In genomic region chr6:31228484-31228883, GRCh38 we compare ENCODE assay signal across 15 cellular contexts. TPM values are rescaled to one million over a fixed set of nuclear protein-coding genes. Genes with fewer than 3 reads are reported as not detected.
DNase-seq lines count a peak whose midpoint lies in the region; ATAC-seq, FAIRE-seq and TF ChIP-seq lines count a peak whose summit lies in the region.
"Had no signal": no experiment of that assay in that cellular context is flagged by ENCODE, and none has a peak within 500 bp of the region (broad histone marks: within the 10 kb centered on the region; RNA-seq: fewer than 3 reads in every experiment).

No MANE protein-coding gene starts in this region.

- TF ChIP-seq POLR2A in heart left ventricle (IDR thresholded peaks at IDR 0.05), result no peak

- H2BK12ac ChIP-seq in neuronal stem cell (ENCODE audit: low read length), result no peak overlapping the region

- TF ChIP-seq CTCF in heart left ventricle (IDR thresholded peaks at IDR 0.05), result no peak

- H3K36me3 ChIP-seq in heart left ventricle, result no peaks in the 10 kb centered on the region
- H3K36me3 ChIP-seq in neuronal stem cell (replicated peaks in 1 of 2; ENCODE audit: control insufficient read depth in 2 of 2, insufficient read depth in 2 of 2, low read length in 2 of 2), result no peaks in the 10 kb centered on the region
- H3K36me3 ChIP-seq: BLaER1 treated with 17β-estradiol and CSF1 and Interleukin-3, amounts not matched to agents 10 nM and 100 nM had no signal

- H3K27ac ChIP-seq in heart left ventricle (peak overlapping the region in 3 of 12 donors; percentile 69 to 90 (median 75)), neuronal stem cell (replicated peaks; ENCODE audit: low read length) (no peak overlapping the region)
- H3K27ac ChIP-seq: BLaER1 treated with 17β-estradiol and CSF1 and Interleukin-3, amounts not matched to agents 10 nM and 100 nM had no signal

- H3K14ac ChIP-seq in neuronal stem cell (ENCODE audit: low read length), result no peak overlapping the region

- DNase-seq in left ventricle myocardium superior, result no peak
- DNase-seq in heart left ventricle, result no peak
- no peak for DNase-seq in T-helper 17 cell
- no peak for DNase-seq in neuronal stem cell (ENCODE audit: low spot score)
- DNase-seq in HTR-8/SVneo (ENCODE audit: insufficient read length, low spot score), result no peak
- DNase-seq in activated effector memory CD4-positive, alpha-beta T cell treated with anti-CD3 and anti-CD28 coated beads, Interleukin-2, amount 50 U/mL, for 16 hours, result no peak
- DNase-seq: Calu3; CD8-positive, alpha-beta T cell; DMS79 treated with DMSO at 0.1 percent for 48 hours; H9 had no signal

- no peak overlapping the region for H2BK5ac ChIP-seq in neuronal stem cell (ENCODE audit: low read length)

- peak overlapping the region; percentile 43 for H4K8ac ChIP-seq in neuronal stem cell (ENCODE audit: low read depth, low read length)

- WGBS in heart left ventricle, 4 donors, result 71 to 83% (median 79%) methylated on average over 6 of the region's 6 CpGs
- no CpG with 5 or more reads among the region's 6 CpGs for WGBS in neuronal stem cell (ENCODE audit: extremely low coverage in 2 of 2, insufficient read length in 2 of 2, insufficient replicate concordance in 1 of 2), 2 donors

- peak overlapping the region; percentile 43 for H3K27ac Mint-ChIP-seq in T-helper 17 cell
- H3K27ac Mint-ChIP-seq: B cell; CD8-positive, alpha-beta T cell; H9 had no signal

- no peaks in the 10 kb centered on the region for H3K36me3 Mint-ChIP-seq in T-helper 17 cell (ENCODE audit: low read depth)
- H3K36me3 Mint-ChIP-seq: CD8-positive, alpha-beta T cell had no signal

- H2BK120ac ChIP-seq in neuronal stem cell (ENCODE audit: low read depth, low read length), result no peak overlapping the region

- no peak overlapping the region for H3K4ac ChIP-seq in neuronal stem cell (ENCODE audit: low read length)

- no peak overlapping the region for H3K9ac ChIP-seq in neuronal stem cell (ENCODE audit: low read depth, low read length, poor library complexity)
- H3K9ac ChIP-seq: BLaER1 treated with 17β-estradiol and CSF1 and Interleukin-3, amounts not matched to agents 10 nM and 100 nM had no signal

- no peak overlapping the region for H2AFZ ChIP-seq in neuronal stem cell (ENCODE audit: low read length)

- H3K79me1 ChIP-seq in neuronal stem cell (ENCODE audit: low read depth, low read length), result no peaks in the 10 kb centered on the region

- no peak overlapping the region for H3K4me3 Mint-ChIP-seq in T-helper 17 cell
- H3K4me3 Mint-ChIP-seq: B cell; CD8-positive, alpha-beta T cell; H9 had no signal

- no peak overlapping the region for H4K91ac ChIP-seq in neuronal stem cell (ENCODE audit: low read depth, low read length, poor library complexity)

- H3K27me3 ChIP-seq in heart left ventricle, result no peaks in the 10 kb centered on the region
- H3K27me3 ChIP-seq in neuronal stem cell (ENCODE audit: control insufficient read depth in 3 of 3, insufficient read depth in 3 of 3, low read depth in 1 of 3, low read length in 3 of 3), result peaks cover 0 to 25% (median 0%) of the 10 kb centered on the region in 3 experiments
- H3K27me3 ChIP-seq: BLaER1 treated with 17β-estradiol and CSF1 and Interleukin-3, amounts not matched to agents 10 nM and 100 nM had no signal

- H3K4me1 Mint-ChIP-seq in T-helper 17 cell, result peaks cover 8% of the 10 kb centered on the region

- intact Hi-C loops in left ventricle myocardium superior (cut with micrococcal nuclease), result no loop called here
- intact Hi-C loops in heart left ventricle (cut with DNase I), result loop anchor here in 1 of 10 donors (5.0 kb wide), 1 partner anchor 44 kb away; the partner anchor contains the start of gene HLA-C

- FAIRE-seq in HTR-8/SVneo (lab: Jason Lieb, UNC), result no peak
- FAIRE-seq: H1 had no signal

- H3K4me1 ChIP-seq in heart left ventricle, result peaks cover 0 to 21% (median 2%) of the 10 kb centered on the region in 12 donors
- H3K4me1 ChIP-seq in neuronal stem cell (ENCODE audit: control insufficient read depth in 2 of 2, insufficient read depth in 1 of 2, low read depth in 1 of 2, low read length in 2 of 2), result no peaks in the 10 kb centered on the region

- H2BK15ac ChIP-seq in neuronal stem cell (ENCODE audit: low read length), result no peak overlapping the region

- H3K9me3 ChIP-seq in heart left ventricle (no peaks in the 10 kb centered on the region), T-helper 17 cell (ENCODE audit: control insufficient read depth, low read length, poor library complexity, severe bottlenecking) (no peaks in the 10 kb centered on the region), neuronal stem cell (replicated peaks in 1 of 2; ENCODE audit: control insufficient read depth in 2 of 2, insufficient read depth in 1 of 2, low read depth in 1 of 2, low read length in 2 of 2) (no peaks in the 10 kb centered on the region)
- H3K9me3 ChIP-seq: BLaER1 treated with 17β-estradiol and CSF1 and Interleukin-3, amounts not matched to agents 10 nM and 100 nM had no signal

- ATAC-seq in left ventricle myocardium superior, result peak; percentile 2
- no peak for ATAC-seq in heart left ventricle
- no peak for ATAC-seq in T-helper 17 cell
- ATAC-seq in GM19351 (IDR thresholded peaks at IDR 0.05; ENCODE audit: unreplicated experiment), result no peak
- ATAC-seq: CD8-positive, alpha-beta T cell had no signal

- H3K18ac ChIP-seq in neuronal stem cell (ENCODE audit: low read length), result no peak overlapping the region

- peaks cover 26% of the 10 kb centered on the region for H3K27me3 Mint-ChIP-seq in T-helper 17 cell

- no peak overlapping the region for H3K4me2 ChIP-seq in neuronal stem cell (ENCODE audit: insufficient read depth, low read length, poor library complexity, severe bottlenecking)

- H2AK5ac ChIP-seq in neuronal stem cell (ENCODE audit: low read depth, low read length), result no peak overlapping the region

- H3K4me3 ChIP-seq in heart left ventricle, result no peak overlapping the region
- H3K4me3 ChIP-seq in neuronal stem cell (ENCODE audit: low read length in 2 of 2), result no peak overlapping the region
- H3K4me3 ChIP-seq: BLaER1 treated with 17β-estradiol and CSF1 and Interleukin-3, amounts not matched to agents 10 nM and 100 nM had no signal

- H3K23ac ChIP-seq in neuronal stem cell (ENCODE audit: low read depth, low read length, poor library complexity), result no peak overlapping the region

RNA-seq across cellular contexts. Expression of gene HLA-C, which starts 43.4 kb away (rescaled TPM):
- total RNA-seq in left ventricle myocardium superior, result 167 TPM
- 1,000 to 10,000 TPM in 1 of 9 donors, 100 to 1,000 TPM in 8; 160 to 1,096 (median 318) TPM for total RNA-seq in heart left ventricle
- 100 to 1,000 TPM; 182 to 211 TPM for polyA plus RNA-seq in heart left ventricle
- total RNA-seq in T-helper 17 cell, result 1,000 to 10,000 TPM; 1,753 to 2,634 TPM
- polyA plus RNA-seq in neuronal stem cell (2013, experiment 1 of 2), result 101 TPM
- 97.0 TPM for polyA plus RNA-seq in neuronal stem cell (2013, experiment 2 of 2)

RNA-seq across cellular contexts. Expression of gene POU5F1, which starts 58.0 kb away (rescaled TPM):
- 0.67 TPM for total RNA-seq in left ventricle myocardium superior
- total RNA-seq in heart left ventricle, result 1 to 10 TPM in 1 of 9 donors, under 1 TPM in 7, not detected in 1; 0.16 to 1.3 (median 0.31) TPM
- polyA plus RNA-seq in heart left ventricle, result under 1 TPM; 0.72 to 0.91 TPM
- total RNA-seq in T-helper 17 cell, result not detected
- polyA plus RNA-seq in neuronal stem cell (2013, experiment 1 of 2), result 0.74 TPM
- 0.58 TPM for polyA plus RNA-seq in neuronal stem cell (2013, experiment 2 of 2)
- total RNA-seq: A172; CD8-positive, alpha-beta T cell had no signal
